15 cellular contexts compared by ENCODE assay signal in genomic region chr22:23878219-23878618, GRCh38. TPM values are rescaled to one million over a fixed set of nuclear protein-coding genes. Genes with fewer than 3 reads are reported as not detected.
DNase-seq lines count a peak whose midpoint lies in the region; ATAC-seq, FAIRE-seq and TF ChIP-seq lines count a peak whose summit lies in the region.
"Had no signal": no experiment of that assay in that cellular context is flagged by ENCODE, and none has a peak within 500 bp of the region (broad histone marks: within the 10 kb centered on the region; RNA-seq: fewer than 3 reads in every experiment).

No MANE protein-coding gene starts in this region.

- DNase-seq in K562 (ENCODE audit: extremely low read depth in 1 of 4, low spot score in 3 of 4) = peak in 2 of 4 experiments; percentile 13 to 23
- DNase-seq in left cardiac atrium = no peak
- peak; percentile 30 for DNase-seq in osteoblast (ENCODE audit: insufficient read length, low spot score, missing footprints)
- no peak for DNase-seq in urothelium cell line (ENCODE audit: low spot score)
- no peak for DNase-seq in activated CD8-positive, alpha-beta T cell treated with anti-CD3 and anti-CD28 coated beads, Interleukin-2, amount 10 ng/mL, durations not matched to agents 7 days and 5 days
- no peak for DNase-seq in HCEC 1CT
- no peak for DNase-seq in NCI-H1417 (lab: John Stamatoyannopoulos, UW)
- DNase-seq: CD4-positive, alpha-beta T cell; NCI-H1436; NCI-H2029; NCI-H2171 treated with DMSO at 0.1 percent for 48 hours; NCI-H446 treated with DMSO at 0.1 percent for 48 hours; PC-9 had no signal

- H3K9ac ChIP-seq in K562 (ENCODE audit: insufficient read depth in 1 of 2, low read depth in 2 of 2, low read length in 2 of 2) = no peak overlapping the region

- CTCF ChIA-PET in K562 (lab: Yijun Ruan, JAX; ENCODE audit: low intra/inter-chr PET ratio) = no interaction called here
- CTCF ChIA-PET in activated CD8-positive, alpha-beta T cell treated with anti-CD3 and anti-CD28 coated beads, Interleukin-2, amount 10 ng/mL, durations not matched to agents 7 days and 5 days (lab: Charles Lee) = no interaction called here

- H2AFZ ChIP-seq in K562 (ENCODE audit: low read depth, low read length) (no peak overlapping the region), osteoblast (ENCODE audit: low read length) (no peak overlapping the region)
- H2AFZ ChIP-seq: PC-9 had no signal

- H3K4me2 ChIP-seq in K562 (ENCODE audit: insufficient read depth, low read length) (no peak overlapping the region), osteoblast (ENCODE audit: insufficient read depth, low read length) (no peak overlapping the region)
- H3K4me2 ChIP-seq: PC-9 had no signal

- H3K9me3 ChIP-seq in K562 (replicated peaks; ENCODE audit: control insufficient read depth, insufficient read depth, low read depth, low read length) = no peaks in the 10 kb centered on the region
- H3K9me3 ChIP-seq in osteoblast (ENCODE audit: low read depth, low read length) = no peaks in the 10 kb centered on the region

- H3K4me3 ChIP-seq in K562 (no peak overlapping the region), osteoblast (ENCODE audit: insufficient read depth, low read length) (no peak overlapping the region)
- H3K4me3 ChIP-seq: PC-9 had no signal

- H3K9me1 ChIP-seq in K562 (ENCODE audit: control insufficient read depth, insufficient read depth, low read length) = no peaks in the 10 kb centered on the region

- no peak overlapping the region for H3K27ac Mint-ChIP-seq in activated CD8-positive, alpha-beta T cell treated with anti-CD3 and anti-CD28 coated beads, Interleukin-2, amount 10 ng/mL, durations not matched to agents 7 days and 5 days
- H3K27ac Mint-ChIP-seq: B cell; CD4-positive, alpha-beta T cell had no signal

- no peaks in the 10 kb centered on the region for H4K20me1 ChIP-seq in K562 (replicated peaks; ENCODE audit: control insufficient read depth, insufficient read depth, low read length)
- H4K20me1 ChIP-seq in osteoblast (ENCODE audit: insufficient read depth, low read length) = no peaks in the 10 kb centered on the region

- no peak for TF ChIP-seq EP300 in K562 (IDR thresholded peaks at IDR 0.05; ENCODE audit: low read length)

- in situ Hi-C loops in K562 (cut with MboI) = no loop called here

- TF ChIP-seq RAD21 in K562 (CRISPR knock-in tag; conservative IDR thresholded peaks at IDR 0.05 in 1 of 2, IDR thresholded peaks at IDR 0.05 in 1 of 2) = no peak

- no peaks in the 10 kb centered on the region for H3K4me1 Mint-ChIP-seq in activated CD8-positive, alpha-beta T cell treated with anti-CD3 and anti-CD28 coated beads, Interleukin-2, amount 10 ng/mL, durations not matched to agents 7 days and 5 days (ENCODE audit: low read depth)
- H3K4me1 Mint-ChIP-seq: B cell had no signal

- WGBS in K562 (ENCODE audit: insufficient coverage, low coverage, missing lambda C conversion rate) = 34% methylated on average over 6 of the region's 7 CpGs

- no peaks in the 10 kb centered on the region for H3K27me3 ChIP-seq in K562 (ENCODE audit: control insufficient read depth in 2 of 2, insufficient read depth in 2 of 2, low read length in 2 of 2)
- no peaks in the 10 kb centered on the region for H3K27me3 ChIP-seq in osteoblast (ENCODE audit: insufficient read depth, low read length)

- TF ChIP-seq POLR2A in K562 (conservative IDR thresholded peaks at IDR 0.05) = no peak

- ATAC-seq in K562 (no peak), left cardiac atrium (peak; percentile 25 to 41)
- no peak for ATAC-seq in activated CD8-positive, alpha-beta T cell treated with anti-CD3 and anti-CD28 coated beads, Interleukin-2, amount 10 ng/mL, durations not matched to agents 7 days and 5 days
- ATAC-seq: HCT116 had no signal

- no peak overlapping the region for H3K4me3 Mint-ChIP-seq in activated CD8-positive, alpha-beta T cell treated with anti-CD3 and anti-CD28 coated beads, Interleukin-2, amount 10 ng/mL, durations not matched to agents 7 days and 5 days
- H3K4me3 Mint-ChIP-seq: B cell; CD4-positive, alpha-beta T cell had no signal

- no peaks in the 10 kb centered on the region for H3K9me3 Mint-ChIP-seq in activated CD8-positive, alpha-beta T cell treated with anti-CD3 and anti-CD28 coated beads, Interleukin-2, amount 10 ng/mL, durations not matched to agents 7 days and 5 days (ENCODE audit: insufficient read depth)
- H3K9me3 Mint-ChIP-seq: CD4-positive, alpha-beta T cell had no signal

- no TSS peak for BruUV-seq in K562 (replicated peaks; lab: Mats Ljungman, UMichigan)

- FAIRE-seq in K562 (lab: Jason Lieb, UNC) (no peak), urothelium cell line (lab: Jason Lieb, UNC) (peak; percentile 37)

- no peaks in the 10 kb centered on the region for H3K36me3 ChIP-seq in K562 (ENCODE audit: control insufficient read depth, insufficient read depth, low read length)
- H3K36me3 ChIP-seq in osteoblast (ENCODE audit: insufficient read depth, low read length) = peaks cover 9% of the 10 kb centered on the region

- no peaks in the 10 kb centered on the region for H3K79me2 ChIP-seq in K562 (ENCODE audit: control insufficient read depth, insufficient read depth, low read length)
- H3K79me2 ChIP-seq in osteoblast (ENCODE audit: insufficient read depth, low read length) = no peaks in the 10 kb centered on the region

- H3K27me3 Mint-ChIP-seq in activated CD8-positive, alpha-beta T cell treated with anti-CD3 and anti-CD28 coated beads, Interleukin-2, amount 10 ng/mL, durations not matched to agents 7 days and 5 days (ENCODE audit: low read depth) = no peaks in the 10 kb centered on the region
- H3K27me3 Mint-ChIP-seq: B cell; CD4-positive, alpha-beta T cell had no signal

- intact Hi-C loops in K562 (cut with micrococcal nuclease) (no loop called here), left cardiac atrium (cut with DNase I) (loop anchor here in 1 of 2 donors (10.0 kb wide), 1 partner anchor 57 kb away; no protein-coding TSS in a partner anchor)

- peaks cover 2% of the 10 kb centered on the region for H3K36me3 Mint-ChIP-seq in activated CD8-positive, alpha-beta T cell treated with anti-CD3 and anti-CD28 coated beads, Interleukin-2, amount 10 ng/mL, durations not matched to agents 7 days and 5 days (ENCODE audit: low read depth)

- H3K4me1 ChIP-seq in K562 (replicated peaks in 1 of 2; ENCODE audit: control insufficient read depth in 2 of 2, insufficient read depth in 2 of 2, low read length in 2 of 2) = peaks cover 0 to 5% of the 10 kb centered on the region in 2 experiments; a peak in 2 of 5 replicates
- H3K4me1 ChIP-seq in osteoblast (ENCODE audit: insufficient read depth, low read length) = no peaks in the 10 kb centered on the region

- POLR2A ChIA-PET in K562 (lab: Yijun Ruan, JAX) = interaction anchor here (1.5 kb wide), 1 partner anchor 16 kb away, joined by 3 read pairs; the partner anchor contains the start of gene MIF
- POLR2A ChIA-PET in activated CD8-positive, alpha-beta T cell treated with anti-CD3 and anti-CD28 coated beads, Interleukin-2, amount 10 ng/mL, durations not matched to agents 7 days and 5 days (lab: Charles Lee) = no interaction called here

- H3K27ac ChIP-seq in K562 (ENCODE audit: extremely low read depth, low read depth, low read length) (no peak overlapping the region), osteoblast (ENCODE audit: low read depth, low read length) (no peak overlapping the region)
- H3K27ac ChIP-seq: PC-9 had no signal

- TF ChIP-seq CTCF in K562 (IDR thresholded peaks at IDR 0.05 in 2 of 3, conservative IDR thresholded peaks at IDR 0.05 in 1 of 3; ENCODE audit: insufficient read depth in 2 of 3, low read depth in 1 of 3, low read length in 3 of 3) (no peak), osteoblast (IDR thresholded peaks at IDR 0.05; ENCODE audit: extremely low read depth, low read depth, low read length) (no peak)

RNA-seq across cellular contexts. Expression of gene MIF, which starts 16.0 kb away (rescaled TPM):
- 4.1 and 17.1 TPM in 2 replicates for total RNA-seq in K562 (2011; cell fraction: chromatin; rRNA removed; ENCODE audit: low replicate concordance)
- 95.8 and 97.4 TPM in 2 replicates for total RNA-seq in K562 (2011; cell fraction: nucleolus; rRNA removed)
- total RNA-seq in K562 (2011; cell fraction: nucleoplasm; rRNA removed) = 23.6 and 36.7 TPM in 2 replicates
- 440 and 672 TPM in 2 replicates for total RNA-seq in K562 (2014; rRNA removed)
- total RNA-seq in K562 (2014; rRNA removed; fragmentation: Illumina TruSeq; extraction: Trizol) = 5.4 and 7.4 TPM in 2 replicates
- 253 and 254 TPM in 2 replicates for total RNA-seq in K562 (2015; rRNA removed; fragmentation: Illumina TruSeq; extraction: Trizol)
- total RNA-seq in K562 (2021) = 666 and 724 TPM in 2 replicates
- 193 and 230 TPM in 2 replicates for polyA plus RNA-seq in K562 (2011; rRNA removed)
- 337 and 1,426 TPM in 2 replicates for polyA plus RNA-seq in K562 (2011; cell fraction: cytosol; rRNA removed)
- 207 and 222 TPM in 2 replicates for polyA plus RNA-seq in K562 (2011; cell fraction: nucleus; rRNA removed)
- polyA plus RNA-seq in K562 (2012) = 377 and 537 TPM in 2 replicates
- polyA plus RNA-seq in K562 (2014; fragmentation: Illumina TruSeq; extraction: Trizol) = 31.1 and 74.5 TPM in 2 replicates
- polyA plus RNA-seq in K562 (2014; fragmentation: Nextera tagmentation; extraction: Ambion mirVana) = 10 to 100 TPM; 23.0 to 67.2 TPM
- polyA plus RNA-seq in K562 (2014; rRNA removed) = 537 and 538 TPM in 2 replicates
- 8.4 and 13.6 TPM in 2 replicates for polyA minus RNA-seq in K562 (2011; rRNA and poly(A)+ RNA removed)
- polyA minus RNA-seq in K562 (2011; cell fraction: cytosol; rRNA and poly(A)+ RNA removed) = 207 and 412 TPM in 2 replicates
- polyA minus RNA-seq in K562 (2011; cell fraction: nucleus; rRNA and poly(A)+ RNA removed) = 52.9 and 75.3 TPM in 2 replicates
- total RNA-seq in left cardiac atrium = 100 to 1,000 TPM; 292 to 347 TPM
- total RNA-seq in osteoblast = 123 and 131 TPM in 2 replicates
- 1,000 to 10,000 TPM; 1,002 to 1,009 TPM for total RNA-seq in activated CD8-positive, alpha-beta T cell treated with anti-CD3 and anti-CD28 coated beads, Interleukin-2, amount 10 ng/mL, durations not matched to agents 7 days and 5 days

RNA-seq across cellular contexts. Expression of gene SLC2A11, which starts 20.5 kb away (rescaled TPM):
- 10.0 and 13.3 TPM in 2 replicates for total RNA-seq in K562 (2011; cell fraction: chromatin; rRNA removed; ENCODE audit: low replicate concordance)
- 7.1 and 10.0 TPM in 2 replicates for total RNA-seq in K562 (2011; cell fraction: nucleolus; rRNA removed)
- total RNA-seq in K562 (2011; cell fraction: nucleoplasm; rRNA removed) = 8.9 and 11.7 TPM in 2 replicates
- total RNA-seq in K562 (2014; rRNA removed) = 2.0 and 3.1 TPM in 2 replicates
- total RNA-seq in K562 (2014; rRNA removed; fragmentation: Illumina TruSeq; extraction: Trizol) = 1.5 and 1.9 TPM in 2 replicates
- 2.1 and 2.5 TPM in 2 replicates for total RNA-seq in K562 (2015; rRNA removed; fragmentation: Illumina TruSeq; extraction: Trizol)
- 1.6 and 2.1 TPM in 2 replicates for total RNA-seq in K562 (2021)
- polyA plus RNA-seq in K562 (2011; rRNA removed) = 2.5 and 4.4 TPM in 2 replicates
- 2.6 and 3.6 TPM in 2 replicates for polyA plus RNA-seq in K562 (2011; cell fraction: cytosol; rRNA removed)
- 8.2 and 8.4 TPM in 2 replicates for polyA plus RNA-seq in K562 (2011; cell fraction: nucleus; rRNA removed)
- polyA plus RNA-seq in K562 (2012) = 2.7 and 7.0 TPM in 2 replicates
- polyA plus RNA-seq in K562 (2014; fragmentation: Illumina TruSeq; extraction: Trizol) = 2.5 and 2.8 TPM in 2 replicates
- under 1 TPM; 0.44 to 0.73 TPM for polyA plus RNA-seq in K562 (2014; fragmentation: Nextera tagmentation; extraction: Ambion mirVana)
- polyA plus RNA-seq in K562 (2014; rRNA removed) = 2.7 and 3.4 TPM in 2 replicates
- 2.7 and 4.1 TPM in 2 replicates for polyA minus RNA-seq in K562 (2011; rRNA and poly(A)+ RNA removed)
- 0.91 and 0.95 TPM in 2 replicates for polyA minus RNA-seq in K562 (2011; cell fraction: cytosol; rRNA and poly(A)+ RNA removed)
- 3.4 and 8.4 TPM in 2 replicates for polyA minus RNA-seq in K562 (2011; cell fraction: nucleus; rRNA and poly(A)+ RNA removed)
- total RNA-seq in left cardiac atrium = 10 to 100 TPM; 15.0 TPM
- total RNA-seq in osteoblast = 14.1 and 20.9 TPM in 2 replicates
- total RNA-seq in activated CD8-positive, alpha-beta T cell treated with anti-CD3 and anti-CD28 coated beads, Interleukin-2, amount 10 ng/mL, durations not matched to agents 7 days and 5 days = 1 to 10 TPM; 6.7 to 7.9 TPM

RNA-seq across cellular contexts. Expression of gene DERL3, which starts 39.4 kb away (rescaled TPM):
- total RNA-seq in K562 (2011; cell fraction: chromatin; rRNA removed; ENCODE audit: low replicate concordance) = 14.7 and 36.7 TPM in 2 replicates
- 35.7 and 36.7 TPM in 2 replicates for total RNA-seq in K562 (2011; cell fraction: nucleolus; rRNA removed)
- 29.2 and 31.5 TPM in 2 replicates for total RNA-seq in K562 (2011; cell fraction: nucleoplasm; rRNA removed)
- 6.2 and 6.9 TPM in 2 replicates for total RNA-seq in K562 (2014; rRNA removed)
- total RNA-seq in K562 (2014; rRNA removed; fragmentation: Illumina TruSeq; extraction: Trizol) = 0.77 and 1.7 TPM in 2 replicates
- total RNA-seq in K562 (2015; rRNA removed; fragmentation: Illumina TruSeq; extraction: Trizol) = 1.4 and 2.4 TPM in 2 replicates
- 8.8 and 9.2 TPM in 2 replicates for total RNA-seq in K562 (2021)
- 8.3 and 19.3 TPM in 2 replicates for polyA plus RNA-seq in K562 (2011; rRNA removed)
- 23.7 and 24.3 TPM in 2 replicates for polyA plus RNA-seq in K562 (2011; cell fraction: cytosol; rRNA removed)
- 69.3 and 80.1 TPM in 2 replicates for polyA plus RNA-seq in K562 (2011; cell fraction: nucleus; rRNA removed)
- polyA plus RNA-seq in K562 (2012) = 5.7 and 7.9 TPM in 2 replicates
- polyA plus RNA-seq in K562 (2014; fragmentation: Illumina TruSeq; extraction: Trizol) = 4.8 and 7.4 TPM in 2 replicates
- 1 to 10 TPM; 1.3 to 2.9 TPM for polyA plus RNA-seq in K562 (2014; fragmentation: Nextera tagmentation; extraction: Ambion mirVana)
- 12.1 and 12.4 TPM in 2 replicates for polyA plus RNA-seq in K562 (2014; rRNA removed)
- 1.5 and 2.2 TPM in 2 replicates for polyA minus RNA-seq in K562 (2011; rRNA and poly(A)+ RNA removed)
- polyA minus RNA-seq in K562 (2011; cell fraction: cytosol; rRNA and poly(A)+ RNA removed) = 2.7 and 3.8 TPM in 2 replicates
- polyA minus RNA-seq in K562 (2011; cell fraction: nucleus; rRNA and poly(A)+ RNA removed) = 5.3 and 10.7 TPM in 2 replicates
- total RNA-seq in left cardiac atrium = 1 to 10 TPM; 5.8 to 6.5 TPM
- 0.36 and 0.59 TPM in 2 replicates for total RNA-seq in osteoblast
- total RNA-seq in activated CD8-positive, alpha-beta T cell treated with anti-CD3 and anti-CD28 coated beads, Interleukin-2, amount 10 ng/mL, durations not matched to agents 7 days and 5 days = 1 to 10 TPM; 8.1 to 10.0 TPM

Comparison
In these comparisons a context has a peak if more than half of its experiments do, and no peak if none do; other contexts are left out.
1. ATAC-seq: peak in left cardiac atrium (2 of 2); none in K562 (single experiment) and activated CD8-positive, alpha-beta T cell treated with anti-CD3 and anti-CD28 coated beads, Interleukin-2, amount 10 ng/mL, durations not matched to agents 7 days and 5 days (single experiment).